In genomic region chr9:127392976-127393375, GRCh38 we compare ENCODE assay signal across 16 cellular contexts.
"Had no signal": no experiment of that assay in that cellular context is flagged by ENCODE, and none has a peak within 500 bp of the region (broad histone marks: within the 10 kb centered on the region; RNA-seq: fewer than 3 reads in every experiment).

No MANE protein-coding gene starts in this region.

- H3K4me3 Mint-ChIP-seq: naive thymus-derived CD8-positive, alpha-beta T cell; neural crest cell had no signal

- H3K27me3 ChIP-seq: dorsolateral prefrontal cortex, stomach, upper lobe of left lung had no signal

- DNase-seq: cortex of kidney; dorsolateral prefrontal cortex; effector CD8-positive, alpha-beta T cell; hypothalamus; mucosa of descending colon; naive thymus-derived CD8-positive, alpha-beta T cell; small intestine; stimulated activated CD4-positive, alpha-beta T cell treated with anti-CD3 and anti-CD28 coated beads, Interleukin-12 subunit alpha, Interleukin-12 subunit beta, amount 100 ng/mL, for 4 hours; stimulated activated naive CD4-positive, alpha-beta T cell; stomach; substantia nigra had no signal

- ATAC-seq: heart left ventricle; left lobe of liver; mucosa of descending colon; naive thymus-derived CD8-positive, alpha-beta T cell had no signal

- H3K27ac ChIP-seq: heart left ventricle, thoracic aorta, upper lobe of left lung had no signal

- H3K4me3 ChIP-seq: dorsolateral prefrontal cortex, heart left ventricle, mucosa of descending colon, stomach, thoracic aorta, upper lobe of left lung had no signal

- H3K9me3 Mint-ChIP-seq: naive thymus-derived CD8-positive, alpha-beta T cell; neural crest cell had no signal

- H3K36me3 ChIP-seq: upper lobe of left lung had no signal

- H3K36me3 Mint-ChIP-seq: naive thymus-derived CD8-positive, alpha-beta T cell had no signal

- H3K9me3 ChIP-seq: heart left ventricle, mucosa of descending colon, stomach, thoracic aorta, upper lobe of left lung had no signal
